ENCODE assay signal across 1 cellular context in genomic region chr5:143124593-143124992, GRCh38.
TF ChIP-seq lines count a peak whose summit lies in the region.

No MANE protein-coding gene starts in this region.

TF ChIP-seq in GM23338, 12 proteins besides CTCF, POLR2A, EP300 and RAD21 (continued from another document):
- TF ChIP-seq ZNF462 (CRISPR knock-in tag; IDR thresholded peaks at IDR 0.05) = no peak
